Comparison of ENCODE assay signal across 11 cellular contexts in genomic region chr13:88417801-88418200, GRCh38.
"Had no signal": no experiment of that assay in that cellular context is flagged by ENCODE, and none has a peak within 500 bp of the region (broad histone marks: within the 10 kb centered on the region; RNA-seq: fewer than 3 reads in every experiment).

No MANE protein-coding gene starts in this region.

- H3K36me3 ChIP-seq: HAP-1 had no signal

- ATAC-seq: GM23338, HCT116 had no signal

- FAIRE-seq: H1, H54 had no signal

- H3K9me3 ChIP-seq: HAP-1 had no signal

- H2AFZ ChIP-seq: GM23248 had no signal

- DNase-seq: GM23248, GOT3, H7, H9, HCEC 1CT, HFFc6 had no signal

- H3K9ac ChIP-seq: GM23248 had no signal

- H3K4me3 ChIP-seq: GM23248, GM23338, HAP-1 had no signal

- H3K27ac ChIP-seq: GM23248 had no signal

- H3K4me1 ChIP-seq: HAP-1 had no signal
